In genomic region chr1:228403231-228403631, GRCh38 we compare ENCODE assay signal across 1 cellular context.
TF ChIP-seq lines count a peak whose summit lies in the region.

No MANE protein-coding gene starts in this region.

TF ChIP-seq in WTC11, 78 proteins besides CTCF, POLR2A, EP300 and RAD21 (continued from another document):
- no peak for TF ChIP-seq JUN (CRISPR knock-in tag; IDR thresholded peaks at IDR 0.05)
- TF ChIP-seq JAZF1 (CRISPR knock-in tag; IDR thresholded peaks at IDR 0.05): no peak
- TF ChIP-seq ZNF425 (CRISPR knock-in tag; conservative IDR thresholded peaks at IDR 0.05): no peak
- TF ChIP-seq PRRX2 (CRISPR knock-in tag; IDR thresholded peaks at IDR 0.05): no peak
- TF ChIP-seq TEAD1 (CRISPR knock-in tag; IDR thresholded peaks at IDR 0.05): no peak
- no peak for TF ChIP-seq GRHL2 (CRISPR knock-in tag; IDR thresholded peaks at IDR 0.05; ENCODE audit: insufficient replicate concordance, severe bottlenecking)
- TF ChIP-seq MYBL2 (CRISPR knock-in tag; IDR thresholded peaks at IDR 0.05): no peak
- no peak for TF ChIP-seq ZNF671 (CRISPR knock-in tag; IDR thresholded peaks at IDR 0.05)
- no peak for TF ChIP-seq CREB1 (CRISPR knock-in tag; IDR thresholded peaks at IDR 0.05)
- TF ChIP-seq GABPB1 (CRISPR knock-in tag; IDR thresholded peaks at IDR 0.05): no peak
TF ChIP-seq in WTC11: peak in this region for 0.
